1 cellular context compared by ENCODE assay signal in genomic region chr13:22278336-22278929, GRCh38.
TF ChIP-seq lines count a peak whose summit lies in the region.

No MANE protein-coding gene starts in this region.

TF ChIP-seq in H1, 55 proteins besides CTCF, POLR2A, EP300 and RAD21:
- TF ChIP-seq CHD7 (IDR thresholded peaks at IDR 0.05; ENCODE audit: insufficient replicate concordance, low read length) (no peak), SIN3A (conservative IDR thresholded peaks at IDR 0.05 in 1 of 2, IDR thresholded peaks at IDR 0.05 in 1 of 2; ENCODE audit: low read depth in 1 of 2, low read length in 2 of 2) (no peak), JUND (IDR thresholded peaks at IDR 0.05; ENCODE audit: low read length) (no peak), NRF1 (IDR thresholded peaks at IDR 0.05; ENCODE audit: low read depth, low read length) (no peak), PHF8 (conservative IDR thresholded peaks at IDR 0.05; ENCODE audit: low read depth, low read length) (no peak), RNF2 (IDR thresholded peaks at IDR 0.05; ENCODE audit: borderline replicate concordance, low read depth, low read length, missing control alignments, poor library complexity, severe bottlenecking) (no peak), EGR1 (IDR thresholded peaks at IDR 0.05; ENCODE audit: borderline replicate concordance, low read depth, low read length) (no peak), KDM5A (IDR thresholded peaks at IDR 0.05; ENCODE audit: low read length) (no peak), HDAC6 (IDR thresholded peaks at IDR 0.05; ENCODE audit: low read depth, low read length) (no peak), CBX5 (IDR thresholded peaks at IDR 0.05; ENCODE audit: low read depth, low read length) (no peak), SP1 (IDR thresholded peaks at IDR 0.05; ENCODE audit: low read depth, low read length) (no peak), ZNF274 (IDR thresholded peaks at IDR 0.05; ENCODE audit: borderline replicate concordance, extremely low read depth, low read length) (no peak), KDM1A (IDR thresholded peaks at IDR 0.05; ENCODE audit: borderline replicate concordance, low read length) (no peak), CHD2 (IDR thresholded peaks at IDR 0.05; ENCODE audit: low read length) (no peak), KDM4A (IDR thresholded peaks at IDR 0.05; ENCODE audit: low read depth, low read length, severe bottlenecking) (no peak), BACH1 (IDR thresholded peaks at IDR 0.05; ENCODE audit: low read length) (no peak), MAFK (IDR thresholded peaks at IDR 0.05; ENCODE audit: low read depth, low read length) (no peak)
